Comparison of ENCODE assay signal across 17 cellular contexts in the genomic region with DNA sequence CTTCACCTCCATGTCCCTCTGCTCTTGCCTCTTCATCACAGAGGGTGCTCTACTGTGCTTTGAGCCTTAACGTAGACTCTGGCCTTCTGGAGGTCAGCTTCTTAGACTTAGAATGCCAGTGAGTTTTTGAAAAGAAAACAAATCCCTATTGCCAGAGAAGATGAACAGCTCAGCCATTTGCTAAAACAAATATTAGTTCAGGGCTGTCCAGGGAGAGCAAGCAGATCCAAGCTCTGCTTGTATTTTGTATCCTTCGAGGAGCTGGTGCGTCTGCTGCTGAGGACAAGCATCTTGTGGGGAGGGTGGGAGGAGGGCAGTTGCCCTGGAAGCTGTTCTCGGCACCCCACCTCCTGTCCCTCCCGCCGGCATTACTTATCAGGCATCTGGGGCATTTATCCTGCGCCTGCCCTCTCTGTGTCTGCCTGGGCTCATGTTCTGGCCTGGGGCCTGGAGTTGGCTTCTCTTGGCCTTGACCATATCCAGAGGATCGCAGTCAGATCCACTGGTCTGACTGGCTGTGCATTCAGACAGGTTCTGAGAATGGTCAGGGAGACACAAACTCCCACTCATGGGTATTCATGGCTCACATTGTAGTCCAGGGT.
"Had no signal": no experiment of that assay in that cellular context is flagged by ENCODE, and none has a peak within 500 bp of the region (broad histone marks: within the 10 kb centered on the region; RNA-seq: fewer than 3 reads in every experiment).

No MANE protein-coding gene starts in this region.

- H3K9me3 ChIP-seq: left lung, suprapubic skin had no signal

- H3K27me3 ChIP-seq: cardiac muscle cell had no signal

- H3K27ac ChIP-seq: cardiac muscle cell, hepatocyte, left lung, suprapubic skin had no signal

- H3K79me2 ChIP-seq: hepatocyte had no signal

- ATAC-seq: activated naive CD4-positive, alpha-beta T cell treated with anti-CD3 and anti-CD28 coated beads, Interleukin-2, amount 50 U/mL, for 72 hours; effector memory CD8-positive, alpha-beta T cell; left lung; natural killer cell treated with Interleukin-12 subunit alpha and Interleukin-12 subunit beta and Interleukin-15 and Interleukin-18, amount 100 ng/mL, for 72 hours; sciatic nerve; stimulated activated naive CD8-positive, alpha-beta T cell treated with anti-CD3 and anti-CD28 coated beads, Interleukin-15, amount 100 ng/mL, for 72 hours had no signal

- H3K4me3 ChIP-seq: cardiac muscle cell, hepatocyte, left lung, smooth muscle cell, suprapubic skin had no signal

- H2AFZ ChIP-seq: hepatocyte had no signal

- H3K4me1 ChIP-seq: left lung had no signal

- H3K4me2 ChIP-seq: hepatocyte, smooth muscle cell had no signal

- H3K36me3 ChIP-seq: cardiac muscle cell, left lung, suprapubic skin had no signal

- DNase-seq: activated CD4-positive, alpha-beta T cell treated with anti-CD3 and anti-CD28 coated beads, Interleukin-2, amount 50 U/mL, for 4 hours; activated gamma-delta T cell treated with Interleukin-2 at 50 U/mL for 16 hours; dermis blood vessel endothelial cell; effector memory CD8-positive, alpha-beta T cell; left lung; occipital lobe; stimulated activated CD4-positive, alpha-beta T cell treated with anti-CD3 and anti-CD28 coated beads, Interleukin-4, amount 100 ng/mL, for 1 hour; stimulated activated naive CD8-positive, alpha-beta T cell treated with anti-CD3 and anti-CD28 coated beads, Interleukin-15, amount 100 ng/mL, for 72 hours; SW 1271; T-helper 2 cell had no signal
